Comparison of ENCODE assay signal across 8 cellular contexts in the genomic region with DNA sequence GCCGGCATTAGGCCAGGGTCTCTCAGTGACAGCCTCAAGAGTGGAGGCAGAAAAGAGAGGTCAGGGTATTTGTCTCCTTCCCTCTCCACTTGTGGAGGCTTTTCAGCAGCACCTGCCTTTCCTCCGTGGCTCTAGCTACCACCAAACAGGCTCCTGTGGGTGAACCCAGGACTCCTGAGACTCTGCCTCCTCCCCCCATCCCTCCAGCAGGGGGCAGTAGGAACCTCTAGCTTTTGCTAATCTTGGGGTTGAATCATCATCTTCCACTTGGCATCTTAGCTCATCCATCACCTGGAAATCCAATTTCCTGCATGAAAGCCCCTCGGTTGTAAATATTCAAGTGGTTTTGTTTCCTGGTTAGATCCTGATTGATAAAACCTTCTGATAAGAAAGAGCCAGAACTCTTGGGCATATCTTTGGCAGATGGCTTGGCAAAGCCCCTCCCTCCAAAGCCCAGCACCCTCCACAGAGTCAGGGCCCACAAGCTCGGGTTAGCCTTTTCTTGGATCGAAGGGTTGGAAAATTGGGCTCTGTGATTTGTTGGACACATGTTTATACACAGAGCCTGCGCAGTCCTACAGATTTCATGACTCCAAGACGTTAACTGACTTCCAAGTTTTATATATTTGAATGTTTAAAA.
DNase-seq lines count a peak whose midpoint lies in the region; ATAC-seq and TF ChIP-seq lines count a peak whose summit lies in the region.

No MANE protein-coding gene starts in this region.

- no peak overlapping the region for H3K4me3 ChIP-seq in fibroblast of lung (replicated peaks in 1 of 4; ENCODE audit: control extremely low read depth in 1 of 4, insufficient read depth in 1 of 4, low read depth in 3 of 4, low read length in 4 of 4)

- no peaks in the 10 kb centered on the region for H3K36me3 Mint-ChIP-seq in activated naive CD4-positive, alpha-beta T cell treated with anti-CD3 and anti-CD28 coated beads for 36 hours (ENCODE audit: low read depth)
- no peaks in the 10 kb centered on the region for H3K36me3 Mint-ChIP-seq in stimulated activated naive B cell treated with anti-CD40 and anti-IgM and Interleukin-4, amounts not matched to agents 10 μg/mL and 1 μg/mL and 100 μg/mL, for 72 hours

- peaks cover 3% of the 10 kb centered on the region for H3K27me3 Mint-ChIP-seq in activated naive CD4-positive, alpha-beta T cell treated with anti-CD3 and anti-CD28 coated beads for 36 hours (ENCODE audit: low read depth)
- no peaks in the 10 kb centered on the region for H3K27me3 Mint-ChIP-seq in stimulated activated naive B cell treated with anti-CD40 and anti-IgM and Interleukin-4, amounts not matched to agents 10 μg/mL and 1 μg/mL and 100 μg/mL, for 72 hours

- TF ChIP-seq CTCF in LNCAP (IDR thresholded peaks at IDR 0.05) = peak; percentile 78
- peak; percentile 25 to 67 for TF ChIP-seq CTCF in fibroblast of lung (conservative IDR thresholded peaks at IDR 0.05 in 1 of 2, IDR thresholded peaks at IDR 0.05 in 1 of 2; ENCODE audit: low read depth in 1 of 2, low read length in 2 of 2)

- peak; percentile 10 for DNase-seq in activated naive CD4-positive, alpha-beta T cell treated with anti-CD3 and anti-CD28 coated beads for 36 hours
- DNase-seq in activated naive CD4-positive, alpha-beta T cell treated with Interleukin-2 at 50 U/mL for 16 hours = no peak
- peak in 1 of 2 donors; percentile 34 for DNase-seq in fibroblast of lung (ENCODE audit: low read depth in 2 of 2)
- no peak for DNase-seq in stimulated activated naive B cell treated with anti-CD40 and anti-IgM and Interleukin-4, amounts not matched to agents 10 μg/mL and 1 μg/mL and 100 μg/mL, for 72 hours
- no peak for DNase-seq in NCI-H2029 (lab: John Stamatoyannopoulos, UW)

- H3K9me3 ChIP-seq in fibroblast of lung (ENCODE audit: control insufficient read depth, insufficient read depth, low read depth, low read length) = no peaks in the 10 kb centered on the region

- H3K27ac ChIP-seq in fibroblast of lung (ENCODE audit: insufficient read depth, low read length) = no peak overlapping the region

- H3K27me3 ChIP-seq in fibroblast of lung (ENCODE audit: control insufficient read depth, insufficient read depth, low read length) = no peaks in the 10 kb centered on the region

- no peak overlapping the region for H2AFZ ChIP-seq in fibroblast of lung (ENCODE audit: low read length)

- CTCF ChIA-PET in activated naive CD4-positive, alpha-beta T cell treated with anti-CD3 and anti-CD28 coated beads for 36 hours (lab: Charles Lee) = no interaction called here

- ATAC-seq in stimulated activated naive B cell treated with anti-CD40 and anti-IgM and Interleukin-4, amounts not matched to agents 10 μg/mL and 1 μg/mL and 100 μg/mL, for 72 hours (replicated peaks) = peak; percentile 38 to 45
- ATAC-seq in HG03521 (IDR thresholded peaks at IDR 0.05; ENCODE audit: unreplicated experiment) = no peak
- ATAC-seq in GM18519 (IDR thresholded peaks at IDR 0.05; ENCODE audit: low FRiP score, unreplicated experiment) = no peak

- no peaks in the 10 kb centered on the region for H3K4me1 Mint-ChIP-seq in activated naive CD4-positive, alpha-beta T cell treated with anti-CD3 and anti-CD28 coated beads for 36 hours (ENCODE audit: low read depth)
- H3K4me1 Mint-ChIP-seq in stimulated activated naive B cell treated with anti-CD40 and anti-IgM and Interleukin-4, amounts not matched to agents 10 μg/mL and 1 μg/mL and 100 μg/mL, for 72 hours = no peaks in the 10 kb centered on the region

- H3K27ac Mint-ChIP-seq in activated naive CD4-positive, alpha-beta T cell treated with anti-CD3 and anti-CD28 coated beads for 36 hours = no peak overlapping the region
- no peak overlapping the region for H3K27ac Mint-ChIP-seq in stimulated activated naive B cell treated with anti-CD40 and anti-IgM and Interleukin-4, amounts not matched to agents 10 μg/mL and 1 μg/mL and 100 μg/mL, for 72 hours

- H3K79me2 ChIP-seq in fibroblast of lung (ENCODE audit: control insufficient read depth, insufficient read depth, low read length) = no peaks in the 10 kb centered on the region

- H3K36me3 ChIP-seq in fibroblast of lung (ENCODE audit: control insufficient read depth, insufficient read depth, low read length) = no peaks in the 10 kb centered on the region

- intact Hi-C loops in activated naive CD4-positive, alpha-beta T cell treated with anti-CD3 and anti-CD28 coated beads for 36 hours (cut with micrococcal nuclease) = no loop called here

- H3K9me3 Mint-ChIP-seq in activated naive CD4-positive, alpha-beta T cell treated with anti-CD3 and anti-CD28 coated beads for 36 hours = no peaks in the 10 kb centered on the region
- H3K9me3 Mint-ChIP-seq in stimulated activated naive B cell treated with anti-CD40 and anti-IgM and Interleukin-4, amounts not matched to agents 10 μg/mL and 1 μg/mL and 100 μg/mL, for 72 hours = peaks cover 0 to 1% of the 10 kb centered on the region in 2 donors

- no peaks in the 10 kb centered on the region for H3K4me1 ChIP-seq in fibroblast of lung (ENCODE audit: control insufficient read depth, extremely low read depth, insufficient read depth, low read length)

- no peak overlapping the region for H3K4me2 ChIP-seq in fibroblast of lung (ENCODE audit: extremely low read depth, insufficient read depth, low read length)

- H3K9ac ChIP-seq in fibroblast of lung (ENCODE audit: insufficient read depth, low read length) = no peak overlapping the region

- H3K4me3 Mint-ChIP-seq in activated naive CD4-positive, alpha-beta T cell treated with anti-CD3 and anti-CD28 coated beads for 36 hours = no peak overlapping the region
- no peak overlapping the region for H3K4me3 Mint-ChIP-seq in stimulated activated naive B cell treated with anti-CD40 and anti-IgM and Interleukin-4, amounts not matched to agents 10 μg/mL and 1 μg/mL and 100 μg/mL, for 72 hours

- H4K20me1 ChIP-seq in fibroblast of lung (ENCODE audit: control insufficient read depth, extremely low read depth, insufficient read depth, low read length) = no peaks in the 10 kb centered on the region

Comparison
In these comparisons a context has a peak if more than half of its experiments do, and no peak if none do; other contexts are left out.
1. ATAC-seq: peak in stimulated activated naive B cell treated with anti-CD40 and anti-IgM and Interleukin-4, amounts not matched to agents 10 μg/mL and 1 μg/mL and 100 μg/mL, for 72 hours (2 of 2); none in HG03521 (single experiment) and GM18519 (single experiment).